ENCODE assay signal across 8 cellular contexts in genomic region chr2:100818003-100818605, GRCh38. TPM values are rescaled to one million over a fixed set of nuclear protein-coding genes. Genes with fewer than 3 reads are reported as not detected.
DNase-seq lines count a peak whose midpoint lies in the region; ATAC-seq and TF ChIP-seq lines count a peak whose summit lies in the region.

No MANE protein-coding gene starts in this region.

- POLR2A ChIA-PET in CD8-positive, alpha-beta T cell (lab: Charles Lee), result no interaction called here

- H3K4me1 ChIP-seq in CD8-positive, alpha-beta T cell (ENCODE audit: insufficient read depth, low read length), result peaks cover 30% of the 10 kb centered on the region

- H3K27ac ChIP-seq in CD8-positive, alpha-beta T cell (ENCODE audit: low read depth, low read length), result no peak overlapping the region

- intact Hi-C loops in CD8-positive, alpha-beta T cell (cut with DNase I, micrococcal nuclease), result loop anchor here in 1 of 2 experiments (10.0 kb wide), 2 partner anchors 163 to 203 kb away; no protein-coding TSS in a partner anchor

- no peak overlapping the region for H3K27ac Mint-ChIP-seq in CD8-positive, alpha-beta T cell
- peak overlapping the region; percentile 86 for H3K27ac Mint-ChIP-seq in osteocyte (ENCODE audit: unreplicated experiment)

- CTCF ChIA-PET in CD8-positive, alpha-beta T cell (lab: Charles Lee), result interaction anchor here (1.0 to 1.3 kb wide), 3 partner anchors 12 to 208 kb away, joined by 3 to 4 read pairs (median 3); no protein-coding TSS in a partner anchor

- no peaks in the 10 kb centered on the region for H3K9me3 Mint-ChIP-seq in CD8-positive, alpha-beta T cell
- H3K9me3 Mint-ChIP-seq in osteocyte (ENCODE audit: unreplicated experiment), result no peaks in the 10 kb centered on the region

- DNase-seq in CD8-positive, alpha-beta T cell, result no peak
- DNase-seq in fibroblast of villous mesenchyme (ENCODE audit: low read depth) (peak; percentile 51), osteocyte (ENCODE audit: extremely low spot score, unreplicated experiment) (no peak), activated gamma-delta T cell (lab: John Stamatoyannopoulos, UW) (no peak), NCI-H526 treated with DMSO at 0.1 percent for 48 hours (lab: John Stamatoyannopoulos, UW) (no peak)

- peaks cover 6% of the 10 kb centered on the region for H3K27me3 Mint-ChIP-seq in CD8-positive, alpha-beta T cell (ENCODE audit: low read depth)
- no peaks in the 10 kb centered on the region for H3K27me3 Mint-ChIP-seq in osteocyte (ENCODE audit: unreplicated experiment)

- H3K4me3 ChIP-seq in CD8-positive, alpha-beta T cell (ENCODE audit: low read depth, low read length), result peak overlapping the region; percentile 49
- H3K4me3 ChIP-seq in WI38 (ENCODE audit: low read depth, low read length), result peak overlapping the region; percentile 75
- H3K4me3 ChIP-seq in fibroblast of villous mesenchyme (ENCODE audit: low read depth, low read length), result peak overlapping the region; percentile 57

- H3K36me3 ChIP-seq in CD8-positive, alpha-beta T cell (ENCODE audit: insufficient read depth, low read length), result no peaks in the 10 kb centered on the region

- H3K4me3 Mint-ChIP-seq in CD8-positive, alpha-beta T cell, result peak overlapping the region; percentile 81
- H3K4me3 Mint-ChIP-seq in osteocyte (ENCODE audit: unreplicated experiment), result peak overlapping the region; percentile 82

- ATAC-seq in CD8-positive, alpha-beta T cell, result peak; percentile 35
- ATAC-seq in GM19023 (IDR thresholded peaks at IDR 0.05; ENCODE audit: unreplicated experiment) (no peak), GM19328 (IDR thresholded peaks at IDR 0.05; ENCODE audit: unreplicated experiment) (no peak)

- H3K27me3 ChIP-seq in CD8-positive, alpha-beta T cell (ENCODE audit: insufficient read depth, low read length), result no peaks in the 10 kb centered on the region

- H3K36me3 Mint-ChIP-seq in CD8-positive, alpha-beta T cell, result no peaks in the 10 kb centered on the region
- H3K36me3 Mint-ChIP-seq in osteocyte (ENCODE audit: unreplicated experiment), result no peaks in the 10 kb centered on the region

- H3K9me3 ChIP-seq in CD8-positive, alpha-beta T cell (ENCODE audit: low read length), result no peaks in the 10 kb centered on the region

- no peak for TF ChIP-seq CTCF in CD8-positive, alpha-beta T cell (IDR thresholded peaks at IDR 0.05)
- no peak for TF ChIP-seq CTCF in WI38 (IDR thresholded peaks at IDR 0.05; ENCODE audit: low read depth, low read length)
- no peak for TF ChIP-seq CTCF in fibroblast of villous mesenchyme (IDR thresholded peaks at IDR 0.05; ENCODE audit: insufficient read depth, low read depth, low read length)
- TF ChIP-seq CTCF in osteocyte (IDR thresholded peaks at IDR 0.05), result no peak

- H3K4me1 Mint-ChIP-seq in CD8-positive, alpha-beta T cell (ENCODE audit: low read depth), result peaks cover 44% of the 10 kb centered on the region
- H3K4me1 Mint-ChIP-seq in osteocyte (ENCODE audit: unreplicated experiment), result peaks cover 41% of the 10 kb centered on the region

RNA-seq across cellular contexts. Expression of gene NPAS2, which starts 1.8 kb away (rescaled TPM):
- 10 to 100 TPM; 10.2 to 13.1 TPM for total RNA-seq in CD8-positive, alpha-beta T cell
- total RNA-seq in fibroblast of villous mesenchyme (13.9 and 17.3 TPM in 2 replicates), osteocyte (16.6 and 21.4 TPM in 2 replicates)
